In genomic region chr13:110757296-110757695, GRCh38 we compare ENCODE assay signal across 1 cellular context.
TF ChIP-seq lines count a peak whose summit lies in the region.

No MANE protein-coding gene starts in this region.

TF ChIP-seq in IMR-90, 13 proteins besides CTCF, POLR2A, EP300 and RAD21 (continued from another document):
- TF ChIP-seq RFX5 (IDR thresholded peaks at IDR 0.05; ENCODE audit: low read depth, low read length) (no peak), CEBPB (IDR thresholded peaks at IDR 0.05; ENCODE audit: low read depth, low read length) (no peak), MAFK (IDR thresholded peaks at IDR 0.05; ENCODE audit: low read depth, low read length) (no peak), BHLHE40 (IDR thresholded peaks at IDR 0.05; ENCODE audit: low read depth, low read length) (no peak), MXI1 (IDR thresholded peaks at IDR 0.05; ENCODE audit: borderline replicate concordance, low read depth, low read length) (no peak), SMC3 (IDR thresholded peaks at IDR 0.05; ENCODE audit: low read depth, low read length) (no peak), NFE2L2 (IDR thresholded peaks at IDR 0.05; ENCODE audit: low read depth, low read length) (no peak), CHD1 (IDR thresholded peaks at IDR 0.05; ENCODE audit: low read depth, low read length) (no peak), MAZ (IDR thresholded peaks at IDR 0.05; ENCODE audit: borderline replicate concordance, low read depth, low read length) (no peak), RCOR1 (IDR thresholded peaks at IDR 0.05; ENCODE audit: insufficient replicate concordance, low read length) (no peak), FOS (IDR thresholded peaks at IDR 0.05; ENCODE audit: low read depth, low read length) (no peak)
